In the genomic region with DNA sequence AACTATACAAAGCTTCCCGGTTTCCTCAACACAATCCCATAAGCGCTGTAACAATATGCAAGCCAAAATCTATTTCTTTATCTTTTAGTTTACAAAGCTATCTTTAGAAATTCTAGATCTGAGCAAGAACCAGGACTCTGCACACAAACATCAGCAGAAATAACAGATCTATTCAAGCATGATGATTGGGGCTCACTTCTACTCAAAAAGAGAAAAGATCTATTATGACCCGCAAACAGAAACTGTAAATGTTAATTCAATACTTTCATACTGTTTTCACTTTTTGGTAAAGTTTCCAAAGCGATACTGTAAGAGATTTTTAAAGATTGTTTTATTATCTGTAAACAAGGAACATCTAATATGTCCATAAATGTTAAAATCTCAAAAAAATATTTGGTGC, we compare ENCODE assay signal across 8 cellular contexts.
DNase-seq lines count a peak whose midpoint lies in the region; ATAC-seq and TF ChIP-seq lines count a peak whose summit lies in the region.

No MANE protein-coding gene starts in this region.

- no peaks in the 10 kb centered on the region for H3K9me3 ChIP-seq in suprapubic skin

- peak overlapping the region; percentile 94 for H3K4me3 Mint-ChIP-seq in WTC11

- DNase-seq in activated CD4-positive, CD25-positive, alpha-beta regulatory T cell treated with anti-CD3 and anti-CD28 coated beads, Interleukin-2, amount 50 U/mL, for 72 hours: no peak
- no peak for DNase-seq in WTC11 (ENCODE audit: low spot score)
- no peak for DNase-seq in suprapubic skin (ENCODE audit: low spot score in 2 of 2)
- no peak for DNase-seq in SHP77 (lab: John Stamatoyannopoulos, UW)
- DNase-seq in NCI-H524 treated with DMSO at 0.1 percent for 48 hours (lab: John Stamatoyannopoulos, UW): no peak

- H3K27ac Mint-ChIP-seq in WTC11: no peak overlapping the region

- no peaks in the 10 kb centered on the region for H3K27me3 Mint-ChIP-seq in WTC11 (ENCODE audit: low read depth)

- H3K27ac ChIP-seq in suprapubic skin: peak overlapping the region; percentile 98

- no peaks in the 10 kb centered on the region for H3K27me3 ChIP-seq in suprapubic skin

- no peaks in the 10 kb centered on the region for H3K36me3 Mint-ChIP-seq in WTC11

- TF ChIP-seq EP300 in suprapubic skin (IDR thresholded peaks at IDR 0.05): no peak

- H3K4me3 ChIP-seq in iPS-11a (ENCODE audit: low read depth, low read length) (peak overlapping the region; percentile 82), suprapubic skin (peak overlapping the region; percentile 93)

- H3K36me3 ChIP-seq in suprapubic skin: no peaks in the 10 kb centered on the region

- no peaks in the 10 kb centered on the region for H3K9me3 Mint-ChIP-seq in WTC11

- H3K4me1 ChIP-seq in suprapubic skin: peaks cover 52% of the 10 kb centered on the region

- POLR2A ChIA-PET in WTC11 (lab: Charles Lee): no interaction called here

- peaks cover 32% of the 10 kb centered on the region for H3K4me1 Mint-ChIP-seq in WTC11

- TF ChIP-seq POLR2A in suprapubic skin (IDR thresholded peaks at IDR 0.05): no peak

- 48% methylated on average over 4 of the region's 4 CpGs for WGBS in suprapubic skin

- TF ChIP-seq CTCF in WTC11 (IDR thresholded peaks at IDR 0.05): no peak
- TF ChIP-seq CTCF in suprapubic skin (IDR thresholded peaks at IDR 0.05): no peak

- CTCF ChIA-PET in WTC11 (lab: Charles Lee): no interaction called here

- peak; percentile 32 to 34 for ATAC-seq in activated CD4-positive, CD25-positive, alpha-beta regulatory T cell treated with anti-CD3 and anti-CD28 coated beads, Interleukin-2, amount 50 U/mL, for 24 hours
- ATAC-seq in WTC11 (no peak), HG03565 (IDR thresholded peaks at IDR 0.05; ENCODE audit: unreplicated experiment) (no peak)

TF ChIP-seq in WTC11, 78 proteins besides CTCF, POLR2A, EP300 and RAD21:
- no peak for TF ChIP-seq MYBL2 (CRISPR knock-in tag; IDR thresholded peaks at IDR 0.05)
- no peak for TF ChIP-seq NFYB (CRISPR knock-in tag; conservative IDR thresholded peaks at IDR 0.05; ENCODE audit: low read depth)
- TF ChIP-seq, protein P1, sequence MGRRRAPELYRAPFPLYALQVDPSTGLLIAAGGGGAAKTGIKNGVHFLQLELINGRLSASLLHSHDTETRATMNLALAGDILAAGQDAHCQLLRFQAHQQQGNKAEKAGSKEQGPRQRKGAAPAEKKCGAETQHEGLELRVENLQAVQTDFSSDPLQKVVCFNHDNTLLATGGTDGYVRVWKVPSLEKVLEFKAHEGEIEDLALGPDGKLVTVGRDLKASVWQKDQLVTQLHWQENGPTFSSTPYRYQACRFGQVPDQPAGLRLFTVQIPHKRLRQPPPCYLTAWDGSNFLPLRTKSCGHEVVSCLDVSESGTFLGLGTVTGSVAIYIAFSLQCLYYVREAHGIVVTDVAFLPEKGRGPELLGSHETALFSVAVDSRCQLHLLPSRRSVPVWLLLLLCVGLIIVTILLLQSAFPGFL (CRISPR knock-in tag; IDR thresholded peaks at IDR 0.05; ENCODE audit: borderline replicate concordance): no peak
- TF ChIP-seq, protein P2, sequence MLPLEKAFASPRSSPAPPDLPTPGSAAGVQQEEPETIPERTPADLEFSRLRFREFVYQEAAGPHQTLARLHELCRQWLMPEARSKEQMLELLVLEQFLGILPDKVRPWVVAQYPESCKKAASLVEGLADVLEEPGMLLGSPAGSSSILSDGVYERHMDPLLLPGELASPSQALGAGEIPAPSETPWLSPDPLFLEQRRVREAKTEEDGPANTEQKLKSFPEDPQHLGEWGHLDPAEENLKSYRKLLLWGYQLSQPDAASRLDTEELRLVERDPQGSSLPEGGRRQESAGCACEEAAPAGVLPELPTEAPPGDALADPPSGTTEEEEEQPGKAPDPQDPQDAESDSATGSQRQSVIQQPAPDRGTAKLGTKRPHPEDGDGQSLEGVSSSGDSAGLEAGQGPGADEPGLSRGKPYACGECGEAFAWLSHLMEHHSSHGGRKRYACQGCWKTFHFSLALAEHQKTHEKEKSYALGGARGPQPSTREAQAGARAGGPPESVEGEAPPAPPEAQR (CRISPR knock-in tag; IDR thresholded peaks at IDR 0.05): no peak
- no peak for TF ChIP-seq TP53 (CRISPR knock-in tag; IDR thresholded peaks at IDR 0.05)
- TF ChIP-seq, protein P3, sequence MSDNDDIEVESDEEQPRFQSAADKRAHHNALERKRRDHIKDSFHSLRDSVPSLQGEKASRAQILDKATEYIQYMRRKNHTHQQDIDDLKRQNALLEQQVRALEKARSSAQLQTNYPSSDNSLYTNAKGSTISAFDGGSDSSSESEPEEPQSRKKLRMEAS (CRISPR knock-in tag; IDR thresholded peaks at IDR 0.05): no peak
- no peak for TF ChIP-seq ESRRA (CRISPR knock-in tag; IDR thresholded peaks at IDR 0.05; ENCODE audit: borderline replicate concordance)
- TF ChIP-seq ZNF138 (CRISPR knock-in tag; conservative IDR thresholded peaks at IDR 0.05): no peak
- TF ChIP-seq PRRX2 (CRISPR knock-in tag; IDR thresholded peaks at IDR 0.05): no peak
- TF ChIP-seq RELA (CRISPR knock-in tag; IDR thresholded peaks at IDR 0.05; ENCODE audit: borderline replicate concordance): no peak
- TF ChIP-seq, protein P4, sequence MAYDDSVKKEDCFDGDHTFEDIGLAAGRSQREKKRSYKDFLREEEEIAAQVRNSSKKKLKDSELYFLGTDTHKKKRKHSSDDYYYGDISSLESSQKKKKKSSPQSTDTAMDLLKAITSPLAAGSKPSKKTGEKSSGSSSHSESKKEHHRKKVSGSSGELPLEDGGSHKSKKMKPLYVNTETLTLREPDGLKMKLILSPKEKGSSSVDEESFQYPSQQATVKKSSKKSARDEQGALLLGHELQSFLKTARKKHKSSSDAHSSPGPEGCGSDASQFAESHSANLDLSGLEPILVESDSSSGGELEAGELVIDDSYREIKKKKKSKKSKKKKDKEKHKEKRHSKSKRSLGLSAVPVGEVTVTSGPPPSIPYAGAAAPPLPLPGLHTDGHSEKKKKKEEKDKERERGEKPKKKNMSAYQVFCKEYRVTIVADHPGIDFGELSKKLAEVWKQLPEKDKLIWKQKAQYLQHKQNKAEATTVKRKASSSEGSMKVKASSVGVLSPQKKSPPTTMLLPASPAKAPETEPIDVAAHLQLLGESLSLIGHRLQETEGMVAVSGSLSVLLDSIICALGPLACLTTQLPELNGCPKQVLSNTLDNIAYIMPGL (CRISPR knock-in tag; IDR thresholded peaks at IDR 0.05): no peak
- TF ChIP-seq, protein P5, sequence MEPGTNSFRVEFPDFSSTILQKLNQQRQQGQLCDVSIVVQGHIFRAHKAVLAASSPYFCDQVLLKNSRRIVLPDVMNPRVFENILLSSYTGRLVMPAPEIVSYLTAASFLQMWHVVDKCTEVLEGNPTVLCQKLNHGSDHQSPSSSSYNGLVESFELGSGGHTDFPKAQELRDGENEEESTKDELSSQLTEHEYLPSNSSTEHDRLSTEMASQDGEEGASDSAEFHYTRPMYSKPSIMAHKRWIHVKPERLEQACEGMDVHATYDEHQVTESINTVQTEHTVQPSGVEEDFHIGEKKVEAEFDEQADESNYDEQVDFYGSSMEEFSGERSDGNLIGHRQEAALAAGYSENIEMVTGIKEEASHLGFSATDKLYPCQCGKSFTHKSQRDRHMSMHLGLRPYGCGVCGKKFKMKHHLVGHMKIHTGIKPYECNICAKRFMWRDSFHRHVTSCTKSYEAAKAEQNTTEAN (CRISPR knock-in tag; IDR thresholded peaks at IDR 0.05): no peak
- no peak for TF ChIP-seq CREM (CRISPR knock-in tag; IDR thresholded peaks at IDR 0.05)
- TF ChIP-seq NFE2L1 (CRISPR knock-in tag; IDR thresholded peaks at IDR 0.05): no peak
- no peak for TF ChIP-seq EMX1 (CRISPR knock-in tag; IDR thresholded peaks at IDR 0.05)
- TF ChIP-seq, protein P6, sequence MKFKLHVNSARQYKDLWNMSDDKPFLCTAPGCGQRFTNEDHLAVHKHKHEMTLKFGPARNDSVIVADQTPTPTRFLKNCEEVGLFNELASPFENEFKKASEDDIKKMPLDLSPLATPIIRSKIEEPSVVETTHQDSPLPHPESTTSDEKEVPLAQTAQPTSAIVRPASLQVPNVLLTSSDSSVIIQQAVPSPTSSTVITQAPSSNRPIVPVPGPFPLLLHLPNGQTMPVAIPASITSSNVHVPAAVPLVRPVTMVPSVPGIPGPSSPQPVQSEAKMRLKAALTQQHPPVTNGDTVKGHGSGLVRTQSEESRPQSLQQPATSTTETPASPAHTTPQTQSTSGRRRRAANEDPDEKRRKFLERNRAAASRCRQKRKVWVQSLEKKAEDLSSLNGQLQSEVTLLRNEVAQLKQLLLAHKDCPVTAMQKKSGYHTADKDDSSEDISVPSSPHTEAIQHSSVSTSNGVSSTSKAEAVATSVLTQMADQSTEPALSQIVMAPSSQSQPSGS (CRISPR knock-in tag; IDR thresholded peaks at IDR 0.05; ENCODE audit: borderline replicate concordance, low read depth): no peak
- no peak for TF ChIP-seq GABPB1 (CRISPR knock-in tag; IDR thresholded peaks at IDR 0.05)
- TF ChIP-seq MXD4 (CRISPR knock-in tag; IDR thresholded peaks at IDR 0.05; ENCODE audit: borderline replicate concordance): no peak

Comparison
In these comparisons a context has a peak if more than half of its experiments do, and no peak if none do; other contexts are left out.
1. ATAC-seq: peak in activated CD4-positive, CD25-positive, alpha-beta regulatory T cell treated with anti-CD3 and anti-CD28 coated beads, Interleukin-2, amount 50 U/mL, for 24 hours (2 of 2); none in WTC11 (single experiment) and HG03565 (single experiment).